Comparison of ENCODE assay signal across 22 cellular contexts in genomic region chr6:12735786-12736185, GRCh38.
"Had no signal": no experiment of that assay in that cellular context is flagged by ENCODE, and none has a peak within 500 bp of the region (broad histone marks: within the 10 kb centered on the region; RNA-seq: fewer than 3 reads in every experiment).

No MANE protein-coding gene starts in this region.

- H3K36me3 ChIP-seq: MG63, SJCRH30 had no signal

- H3K27ac ChIP-seq: body of pancreas, KMS-11, RWPE1, SJCRH30 had no signal

- H3K27ac Mint-ChIP-seq: activated CD8-positive, alpha-beta T cell treated with anti-CD3 and anti-CD28 coated beads, Interleukin-2, amount 10 ng/mL, durations not matched to agents 7 days and 5 days; activated naive CD4-positive, alpha-beta T cell treated with anti-CD3 and anti-CD28 coated beads, Interleukin-2, amount 50 U/mL, for 24 hours; T-helper 1 cell treated with Interleukin-12 subunit alpha and Interleukin-12 subunit beta and Interleukin-4 antibody, amounts not matched to agents 30 μg/mL and 1 μg/mL, for 36 hours had no signal

- DNase-seq: activated CD4-positive, alpha-beta T cell treated with anti-CD3 and anti-CD28 coated beads for 4 hours; activated CD4-positive, alpha-beta T cell treated with anti-CD3 and anti-CD28 coated beads, Interleukin-2, amount 50 U/mL, for 4 hours; activated CD8-positive, alpha-beta memory T cell treated with anti-CD3 and anti-CD28 coated beads, Interleukin-2, amount 50 U/mL, for 48 hours; activated CD8-positive, alpha-beta T cell treated with anti-CD3 and anti-CD28 coated beads, Interleukin-2, amount 10 ng/mL, durations not matched to agents 7 days and 5 days; activated naive CD4-positive, alpha-beta T cell; activated T-cell treated with anti-CD3 and anti-CD28 coated beads, Interleukin-2, amount 50 U/mL, for 1 hour; aorta; body of pancreas; MG63; NCI-H1105 treated with DMSO at 0.1 percent for 48 hours; NCI-H1436 treated with DMSO at 0.1 percent for 48 hours; NCI-H187; NCI-H2081; NCI-H510A treated with DMSO at 0.1 percent for 48 hours; NCI-H69; NK-92 treated with Interleukin-12 subunit alpha and Interleukin-12 subunit beta, amount 100 ng/mL, for 24 hours; Right ventricle myocardium superior; SJCRH30 had no signal

- H3K4me1 Mint-ChIP-seq: activated naive CD4-positive, alpha-beta T cell treated with anti-CD3 and anti-CD28 coated beads, Interleukin-2, amount 50 U/mL, for 24 hours had no signal

- H3K4me3 ChIP-seq: body of pancreas, MG63, SJCRH30 had no signal

- H3K4me1 ChIP-seq: body of pancreas, SJCRH30 had no signal

- H3K27me3 ChIP-seq: body of pancreas, MG63, SJCRH30 had no signal

- H3K4me3 Mint-ChIP-seq: activated CD8-positive, alpha-beta T cell treated with anti-CD3 and anti-CD28 coated beads, Interleukin-2, amount 10 ng/mL, durations not matched to agents 7 days and 5 days; activated naive CD4-positive, alpha-beta T cell treated with anti-CD3 and anti-CD28 coated beads, Interleukin-2, amount 50 U/mL, for 24 hours; T-helper 1 cell treated with Interleukin-12 subunit alpha and Interleukin-12 subunit beta and Interleukin-4 antibody, amounts not matched to agents 30 μg/mL and 1 μg/mL, for 36 hours had no signal

- H3K36me3 Mint-ChIP-seq: activated naive CD4-positive, alpha-beta T cell treated with anti-CD3 and anti-CD28 coated beads, Interleukin-2, amount 50 U/mL, for 24 hours had no signal

- H3K9me3 Mint-ChIP-seq: T-helper 1 cell treated with Interleukin-12 subunit alpha and Interleukin-12 subunit beta and Interleukin-4 antibody, amounts not matched to agents 30 μg/mL and 1 μg/mL, for 36 hours had no signal

- H3K9me3 ChIP-seq: MG63, SJCRH30 had no signal
